26 cellular contexts compared by ENCODE assay signal in genomic region chr21:16076465-16076864, GRCh38.
"Had no signal": no experiment of that assay in that cellular context is flagged by ENCODE, and none has a peak within 500 bp of the region (broad histone marks: within the 10 kb centered on the region; RNA-seq: fewer than 3 reads in every experiment).

No MANE protein-coding gene starts in this region.

- H3K27ac ChIP-seq: adrenal gland, ascending aorta, brain microvascular endothelial cell, heart right ventricle, left ventricle myocardium inferior, pancreas, testis, transverse colon, WERI-Rb-1 had no signal

- H3K27me3 Mint-ChIP-seq: activated naive CD8-positive, alpha-beta T cell treated with anti-CD3 and anti-CD28 coated beads for 36 hours; stimulated activated naive B cell treated with anti-CD40 and anti-IgM and Interleukin-4, amounts not matched to agents 10 μg/mL and 1 μg/mL and 100 μg/mL, for 72 hours had no signal

- H3K27me3 ChIP-seq: adrenal gland, ascending aorta, brain microvascular endothelial cell, heart right ventricle, pancreas, testis, transverse colon had no signal

- H3K9me3 Mint-ChIP-seq: activated naive CD8-positive, alpha-beta T cell treated with anti-CD3 and anti-CD28 coated beads for 36 hours; mesothelial cell of epicardium; naive thymus-derived CD4-positive, alpha-beta T cell; stimulated activated naive B cell treated with anti-CD40 and anti-IgM and Interleukin-4, amounts not matched to agents 10 μg/mL and 1 μg/mL and 100 μg/mL, for 72 hours had no signal

- H3K36me3 Mint-ChIP-seq: activated naive CD8-positive, alpha-beta T cell treated with anti-CD3 and anti-CD28 coated beads for 36 hours; naive thymus-derived CD4-positive, alpha-beta T cell; stimulated activated naive B cell treated with anti-CD40 and anti-IgM and Interleukin-4, amounts not matched to agents 10 μg/mL and 1 μg/mL and 100 μg/mL, for 72 hours had no signal

- H3K4me1 Mint-ChIP-seq: activated naive CD8-positive, alpha-beta T cell treated with anti-CD3 and anti-CD28 coated beads for 36 hours; naive thymus-derived CD4-positive, alpha-beta T cell; stimulated activated naive B cell treated with anti-CD40 and anti-IgM and Interleukin-4, amounts not matched to agents 10 μg/mL and 1 μg/mL and 100 μg/mL, for 72 hours; T-helper 17 cell had no signal

- H3K4me1 ChIP-seq: adrenal gland, ascending aorta, left ventricle myocardium inferior, pancreas, transverse colon had no signal

- H3K27ac Mint-ChIP-seq: activated naive CD8-positive, alpha-beta T cell treated with anti-CD3 and anti-CD28 coated beads for 36 hours; mesothelial cell of epicardium; naive thymus-derived CD4-positive, alpha-beta T cell; stimulated activated naive B cell treated with anti-CD40 and anti-IgM and Interleukin-4, amounts not matched to agents 10 μg/mL and 1 μg/mL and 100 μg/mL, for 72 hours; T-helper 17 cell had no signal

- H3K9me3 ChIP-seq: ascending aorta, heart right ventricle, left ventricle myocardium inferior, pancreas, testis, transverse colon had no signal

- H3K4me3 ChIP-seq: adrenal gland, ascending aorta, heart right ventricle, left ventricle myocardium inferior, pancreas, testis, transverse colon had no signal

- DNase-seq: activated CD4-positive, alpha-beta T cell treated with anti-CD3 and anti-CD28 coated beads for 48 hours; activated CD4-positive, alpha-beta T cell treated with anti-CD3 and anti-CD28 coated beads, Interleukin-2, amount 50 U/mL, for 48 hours; activated CD8-positive, alpha-beta memory T cell treated with anti-CD3 and anti-CD28 coated beads for 24 hours; activated effector memory CD4-positive, alpha-beta T cell treated with Interleukin-2 at 50 U/mL for 16 hours; activated naive CD4-positive, alpha-beta T cell treated with Interleukin-2 at 50 U/mL for 16 hours; activated naive CD8-positive, alpha-beta T cell treated with anti-CD3 and anti-CD28 coated beads for 36 hours; adrenal gland; brain microvascular endothelial cell; central memory CD4-positive, alpha-beta T cell; dermis blood vessel endothelial cell; effector CD8-positive, alpha-beta T cell; heart right ventricle; left ventricle myocardium inferior; naive thymus-derived CD4-positive, alpha-beta T cell; pancreas; right cardiac atrium; stimulated activated CD4-positive, alpha-beta T cell treated with anti-CD3 and anti-CD28 coated beads, Interleukin-15, amount 100 ng/mL, for 24 hours; stimulated activated CD4-positive, alpha-beta T cell treated with anti-CD3 and anti-CD28 coated beads, Interleukin-2, amount 100 ng/mL, for 24 hours; stimulated activated naive B cell treated with anti-CD40 and anti-IgM and Interleukin-4, amounts not matched to agents 10 μg/mL and 1 μg/mL and 100 μg/mL, for 72 hours; T-helper 17 cell; T1000; testis; transverse colon; WERI-Rb-1 had no signal

- H3K36me3 ChIP-seq: adrenal gland, ascending aorta, brain microvascular endothelial cell, heart right ventricle, left ventricle myocardium inferior, pancreas, transverse colon, WERI-Rb-1 had no signal

- H3K4me3 Mint-ChIP-seq: activated naive CD8-positive, alpha-beta T cell treated with anti-CD3 and anti-CD28 coated beads for 36 hours; mesothelial cell of epicardium; naive thymus-derived CD4-positive, alpha-beta T cell; stimulated activated naive B cell treated with anti-CD40 and anti-IgM and Interleukin-4, amounts not matched to agents 10 μg/mL and 1 μg/mL and 100 μg/mL, for 72 hours; T-helper 17 cell had no signal
